ENCODE assay signal across 8 cellular contexts in genomic region chr12:10613334-10614055, GRCh38. TPM values are rescaled to one million over a fixed set of nuclear protein-coding genes. Genes with fewer than 3 reads are reported as not detected.
DNase-seq lines count a peak whose midpoint lies in the region; ATAC-seq and TF ChIP-seq lines count a peak whose summit lies in the region.

MAGOHB (minus strand) TSS chr12:10613609; CDS start chr12:10613532, 77 bp downstream.

- H3K4me3 ChIP-seq in NB4 (ENCODE audit: low read depth, low read length) (peak within 1 kb of the TSS; percentile 95), SK-N-MC (peak within 1 kb of the TSS; percentile 94), gastroesophageal sphincter (peak within 1 kb of the TSS; percentile 59 to 85), neutrophil (ENCODE audit: low read depth in 1 of 2, low read length in 1 of 2) (peak within 1 kb of the TSS; percentile 80 to 94)

- TF ChIP-seq EP300 in gastroesophageal sphincter (IDR thresholded peaks at IDR 0.05), result no peak

- peaks cover 45% of the 10 kb centered on the region for H3K4me1 Mint-ChIP-seq in HFFc6 (ENCODE audit: low read depth)
- H3K4me1 Mint-ChIP-seq in activated naive CD4-positive, alpha-beta T cell treated with anti-CD3 and anti-CD28 coated beads, Interleukin-2, amount 10 ng/mL, durations not matched to agents 7 days and 5 days, result peaks cover 35% of the 10 kb centered on the region

- H3K9me3 Mint-ChIP-seq in HFFc6, result no peaks in the 10 kb centered on the region
- H3K9me3 Mint-ChIP-seq in activated naive CD4-positive, alpha-beta T cell treated with anti-CD3 and anti-CD28 coated beads, Interleukin-2, amount 10 ng/mL, durations not matched to agents 7 days and 5 days, result no peaks in the 10 kb centered on the region

- peak; percentile 75 for DNase-seq in GM04503 (ENCODE audit: low read depth)
- peak; percentile 95 for DNase-seq in HFFc6
- DNase-seq in NB4 (ENCODE audit: low read depth), result peak; percentile 95
- peak; percentile 79 for DNase-seq in SK-N-MC (ENCODE audit: low read depth, low spot score)
- peak; percentile 99 for DNase-seq in activated naive CD4-positive, alpha-beta T cell treated with anti-CD3 and anti-CD28 coated beads, Interleukin-2, amount 10 ng/mL, durations not matched to agents 7 days and 5 days
- peak; percentile 42 to 93 (median 82) for DNase-seq in substantia nigra (lab: John Stamatoyannopoulos, UW)

- H3K36me3 ChIP-seq in SK-N-MC (ENCODE audit: insufficient read depth, low read length) (peaks cover 31% of the 10 kb centered on the region), gastroesophageal sphincter (peaks cover 0 to 18% of the 10 kb centered on the region in 2 donors), neutrophil (peaks cover 6% of the 10 kb centered on the region)

- peaks cover 2 to 24% (median 7%) of the 10 kb centered on the region in 3 donors for H3K4me1 ChIP-seq in gastroesophageal sphincter
- peaks cover 12 to 19% of the 10 kb centered on the region in 2 experiments for H3K4me1 ChIP-seq in neutrophil (ENCODE audit: control insufficient read depth in 1 of 2, insufficient read depth in 1 of 2, low read depth in 1 of 2, low read length in 1 of 2)

- peak; percentile 99 for ATAC-seq in gastroesophageal sphincter

- WGBS in gastroesophageal sphincter (ENCODE audit: low coverage in 1 of 2), 2 donors, result 0% methylated on average over 16 to 28 of the region's 46 CpGs

- H3K27ac ChIP-seq in SK-N-MC (peak within 1 kb of the TSS; percentile 87), gastroesophageal sphincter (peak within 1 kb of the TSS; percentile 81 to 90 (median 88)), neutrophil (peak within 1 kb of the TSS; percentile 61), substantia nigra (ENCODE audit: low read depth, low read length, poor library complexity, severe bottlenecking) (peak within 1 kb of the TSS; percentile 79)

- no peaks in the 10 kb centered on the region for H3K9me3 ChIP-seq in SK-N-MC (ENCODE audit: low read depth, low read length)
- H3K9me3 ChIP-seq in gastroesophageal sphincter, result no peaks in the 10 kb centered on the region
- no peaks in the 10 kb centered on the region for H3K9me3 ChIP-seq in neutrophil

- H3K27ac Mint-ChIP-seq in HFFc6, result peak within 1 kb of the TSS; percentile 100
- peak within 1 kb of the TSS; percentile 99 for H3K27ac Mint-ChIP-seq in activated naive CD4-positive, alpha-beta T cell treated with anti-CD3 and anti-CD28 coated beads, Interleukin-2, amount 10 ng/mL, durations not matched to agents 7 days and 5 days

- H3K27me3 ChIP-seq in gastroesophageal sphincter, result no peaks in the 10 kb centered on the region
- H3K27me3 ChIP-seq in neutrophil, result peaks cover 1% of the 10 kb centered on the region

- H3K4me3 Mint-ChIP-seq in HFFc6, result peak within 1 kb of the TSS; percentile 100
- H3K4me3 Mint-ChIP-seq in activated naive CD4-positive, alpha-beta T cell treated with anti-CD3 and anti-CD28 coated beads, Interleukin-2, amount 10 ng/mL, durations not matched to agents 7 days and 5 days, result peak within 1 kb of the TSS; percentile 99

- TF ChIP-seq CTCF in HFFc6 (IDR thresholded peaks at IDR 0.05), result no peak
- no peak for TF ChIP-seq CTCF in NB4 (IDR thresholded peaks at IDR 0.05; ENCODE audit: low read depth, low read length)
- TF ChIP-seq CTCF in gastroesophageal sphincter (IDR thresholded peaks at IDR 0.05), result no peak
- TF ChIP-seq CTCF in neutrophil (IDR thresholded peaks at IDR 0.05), result no peak

- TF ChIP-seq POLR2A in NB4 (IDR thresholded peaks at IDR 0.05; ENCODE audit: extremely low read depth, insufficient read length) (peak; percentile 84), gastroesophageal sphincter (IDR thresholded peaks at IDR 0.05) (peak; percentile 52 to 55)

- H3K27me3 Mint-ChIP-seq in HFFc6 (ENCODE audit: insufficient read depth), result peaks cover 7% of the 10 kb centered on the region
- H3K27me3 Mint-ChIP-seq in activated naive CD4-positive, alpha-beta T cell treated with anti-CD3 and anti-CD28 coated beads, Interleukin-2, amount 10 ng/mL, durations not matched to agents 7 days and 5 days, result peaks cover 14% of the 10 kb centered on the region

- CTCF ChIA-PET in activated naive CD4-positive, alpha-beta T cell treated with anti-CD3 and anti-CD28 coated beads, Interleukin-2, amount 10 ng/mL, durations not matched to agents 7 days and 5 days (lab: Charles Lee), result no interaction called here

- H3K36me3 Mint-ChIP-seq in HFFc6 (ENCODE audit: low read depth), result peaks cover 19% of the 10 kb centered on the region
- H3K36me3 Mint-ChIP-seq in activated naive CD4-positive, alpha-beta T cell treated with anti-CD3 and anti-CD28 coated beads, Interleukin-2, amount 10 ng/mL, durations not matched to agents 7 days and 5 days, result peaks cover 29% of the 10 kb centered on the region

- H3K9ac ChIP-seq in SK-N-MC (ENCODE audit: insufficient read length), result peak within 1 kb of the TSS; percentile 99

RNA-seq across cellular contexts. Expression of gene MAGOHB, which starts in this region (rescaled TPM):
- 10 to 100 TPM; 40.7 to 50.7 (median 47.4) TPM for total RNA-seq in HFFc6 (2021; fragmentation: NEBNext Ultra II Directional; extraction: Animal tissue kit (Norgen Biotek cat#: 25700))
- 10 to 100 TPM; 10.2 to 29.7 (median 11.8) TPM for total RNA-seq in gastroesophageal sphincter

Comparison
In these comparisons a context has a peak if more than half of its experiments do, and no peak if none do; other contexts are left out.
1. Peak in every context shown above with its lines: DNase-seq, ATAC-seq, H3K4me3 ChIP-seq and H3K27ac ChIP-seq.